Comparison of ENCODE assay signal across 8 cellular contexts in the genomic region with DNA sequence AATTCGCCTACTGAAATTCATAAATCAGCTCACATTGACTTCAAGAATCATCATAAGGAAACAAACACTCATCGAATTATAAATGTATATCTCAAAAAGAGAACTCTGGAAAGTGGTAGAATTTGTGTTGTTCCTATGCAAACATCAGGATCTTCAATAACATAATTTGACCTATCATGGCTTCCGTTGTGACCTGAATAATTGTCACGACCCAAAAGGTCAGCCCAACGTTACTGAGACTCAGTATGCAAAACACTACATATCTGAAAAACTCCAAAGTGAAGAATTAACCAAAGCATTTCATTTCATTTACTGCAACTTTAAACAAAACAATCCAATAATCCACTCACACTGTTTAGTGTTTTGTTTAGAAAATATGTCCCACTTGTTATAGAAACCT. TPM values are rescaled to one million over a fixed set of nuclear protein-coding genes. Genes with fewer than 3 reads are reported as not detected.
A peak's percentile ranks its signal among the peaks of the same experiment; 100 is the strongest.
DNase-seq lines count a peak whose midpoint lies in the region; ATAC-seq, FAIRE-seq and TF ChIP-seq lines count a peak whose summit lies in the region.

No MANE protein-coding gene starts in this region.

- peak overlapping the region; percentile 94 for H3K4me3 Mint-ChIP-seq in stimulated activated naive CD8-positive, alpha-beta T cell treated with anti-CD3 and anti-CD28 coated beads, Interleukin-15, Interleukin-2, amounts not matched to agents 100 ng/mL and 50 ng/mL, for 24 hours
- peak overlapping the region; percentile 96 for H3K4me3 Mint-ChIP-seq in mesothelial cell of epicardium

- TF ChIP-seq EP300 in GM12878 (IDR thresholded peaks at IDR 0.05; ENCODE audit: borderline replicate concordance in 1 of 2, control insufficient read depth in 1 of 2, low read depth in 2 of 2, low read length in 2 of 2), result no peak

- no peaks in the 10 kb centered on the region for H3K9me3 ChIP-seq in GM12878 (replicated peaks; ENCODE audit: control insufficient read depth, insufficient read depth, low read length)

- intact Hi-C loops in GM12878 (cut with micrococcal nuclease; ENCODE audit: unreplicated experiment), result no loop called here

- peak overlapping the region; percentile 60 for H3K4me2 ChIP-seq in GM12878 (ENCODE audit: control insufficient read depth, insufficient read depth)

- no peaks in the 10 kb centered on the region for H3K27me3 Mint-ChIP-seq in stimulated activated naive CD8-positive, alpha-beta T cell treated with anti-CD3 and anti-CD28 coated beads, Interleukin-15, Interleukin-2, amounts not matched to agents 100 ng/mL and 50 ng/mL, for 24 hours
- H3K27me3 Mint-ChIP-seq in mesothelial cell of epicardium (ENCODE audit: low read depth), result no peaks in the 10 kb centered on the region

- SMC1A ChIA-PET in GM12878 (lab: Charles Lee; ENCODE audit: uncharacterized antibody, unreplicated experiment), result interaction anchor here (1.0 to 1.7 kb wide), 4 partner anchors 10 to 39 kb away, joined by 3 to 7 read pairs (median 4); no protein-coding TSS in a partner anchor

- FAIRE-seq in GM12878 (lab: Jason Lieb, UNC), result no peak

- WGBS in GM12878 (ENCODE audit: insufficient coverage, insufficient replicate concordance, low lambda C conversion rate, missing lambda C conversion rate), result 24% methylated on average over 5 of the region's 5 CpGs

- DNase-seq in stimulated activated naive CD8-positive, alpha-beta T cell treated with anti-CD3 and anti-CD28 coated beads, Interleukin-15, Interleukin-2, amounts not matched to agents 100 U/mL and 50 U/mL, for 24 hours, result no peak
- DNase-seq in GM12878 (ENCODE audit: low read depth, low spot score), result no peak
- no peak for DNase-seq in mesothelial cell of epicardium (ENCODE audit: low spot score in 2 of 2, unreplicated experiment in 2 of 2)
- DNase-seq in NCI-H2107 treated with DMSO at 0.1 percent for 48 hours (lab: John Stamatoyannopoulos, UW; ENCODE audit: unreplicated experiment), result no peak
- DNase-seq in NCI-H1092 treated with DMSO at 0.1 percent for 48 hours (lab: John Stamatoyannopoulos, UW), result no peak

- peak overlapping the region; percentile 93 for H3K4me3 ChIP-seq in GM12878

- POLR2A ChIA-PET in GM12878 (lab: Charles Lee), result interaction anchor here (0.5 to 1.6 kb wide), 4 partner anchors 20 to 582 kb away, joined by 3 to 5 read pairs (median 4); no protein-coding TSS in a partner anchor

- no peak for ATAC-seq in stimulated activated naive CD8-positive, alpha-beta T cell treated with anti-CD3 and anti-CD28 coated beads, Interleukin-15, Interleukin-2, amounts not matched to agents 100 U/mL and 50 U/mL, for 24 hours
- ATAC-seq in GM12878 (no peak), GM21528 (IDR thresholded peaks at IDR 0.05; ENCODE audit: low FRiP score, unreplicated experiment) (no peak), HG03025 (IDR thresholded peaks at IDR 0.05; ENCODE audit: low FRiP score, unreplicated experiment) (no peak)

- peak overlapping the region; percentile 94 for H3K27ac Mint-ChIP-seq in stimulated activated naive CD8-positive, alpha-beta T cell treated with anti-CD3 and anti-CD28 coated beads, Interleukin-15, Interleukin-2, amounts not matched to agents 100 ng/mL and 50 ng/mL, for 24 hours
- peak overlapping the region; percentile 99 for H3K27ac Mint-ChIP-seq in mesothelial cell of epicardium

- peak overlapping the region; percentile 95 for H3K27ac ChIP-seq in GM12878 (ENCODE audit: control insufficient read depth, insufficient read depth)

- peaks cover 36% of the 10 kb centered on the region for H3K4me1 Mint-ChIP-seq in stimulated activated naive CD8-positive, alpha-beta T cell treated with anti-CD3 and anti-CD28 coated beads, Interleukin-15, Interleukin-2, amounts not matched to agents 100 ng/mL and 50 ng/mL, for 24 hours (ENCODE audit: low read depth)
- peaks cover 16% of the 10 kb centered on the region for H3K4me1 Mint-ChIP-seq in mesothelial cell of epicardium

- peak overlapping the region; percentile 92 for H3K9ac ChIP-seq in GM12878 (ENCODE audit: control insufficient read depth, insufficient read depth, low read length)

- H3K79me2 ChIP-seq in GM12878 (ENCODE audit: control insufficient read depth, insufficient read depth, low read length), result peaks cover 62% of the 10 kb centered on the region

- no peaks in the 10 kb centered on the region for H3K27me3 ChIP-seq in GM12878 (replicated peaks in 1 of 2; ENCODE audit: control insufficient read depth in 2 of 2, insufficient read depth in 2 of 2, low read length in 1 of 2)

- RAD21 ChIA-PET in GM12878 (lab: Charles Lee; ENCODE audit: unreplicated experiment), result no interaction called here

- TF ChIP-seq CTCF in GM12878 (IDR thresholded peaks at IDR 0.05 in 2 of 3, conservative IDR thresholded peaks at IDR 0.05 in 1 of 3; ENCODE audit: control insufficient read depth in 2 of 3, extremely low read depth in 1 of 3, insufficient read depth in 1 of 3, low read depth in 3 of 3, low read length in 3 of 3) (no peak), mesothelial cell of epicardium (IDR thresholded peaks at IDR 0.05; ENCODE audit: unreplicated experiment) (no peak)

- no peak overlapping the region for H2AFZ ChIP-seq in GM12878 (ENCODE audit: control insufficient read depth, low read depth, low read length)

- in situ Hi-C loops in GM12878 (cut with MboI), result no loop called here

- no peaks in the 10 kb centered on the region for H4K20me1 ChIP-seq in GM12878 (ENCODE audit: control insufficient read depth, insufficient read depth)

- TF ChIP-seq RAD21 in GM12878 (IDR thresholded peaks at IDR 0.05; ENCODE audit: insufficient read depth, low read depth, low read length), result no peak

- H3K36me3 ChIP-seq in GM12878 (ENCODE audit: control insufficient read depth in 2 of 2, insufficient read depth in 2 of 2, low read length in 1 of 2), result no peaks in the 10 kb centered on the region

- H3K4me1 ChIP-seq in GM12878 (ENCODE audit: control insufficient read depth, insufficient read depth, low read length), result peaks cover 17% of the 10 kb centered on the region

- CTCF ChIA-PET in GM12878 (lab: Yijun Ruan, JAX), result interaction anchor here (1.1 kb wide), 1 partner anchor 13 kb away, joined by 4 read pairs; no protein-coding TSS in a partner anchor

- H3K9me3 Mint-ChIP-seq in stimulated activated naive CD8-positive, alpha-beta T cell treated with anti-CD3 and anti-CD28 coated beads, Interleukin-15, Interleukin-2, amounts not matched to agents 100 ng/mL and 50 ng/mL, for 24 hours, result no peaks in the 10 kb centered on the region
- no peaks in the 10 kb centered on the region for H3K9me3 Mint-ChIP-seq in mesothelial cell of epicardium

- no peak for TF ChIP-seq POLR2A in GM12878 (IDR thresholded peaks at IDR 0.05; ENCODE audit: low read depth, low read length)

- H3K36me3 Mint-ChIP-seq in stimulated activated naive CD8-positive, alpha-beta T cell treated with anti-CD3 and anti-CD28 coated beads, Interleukin-15, Interleukin-2, amounts not matched to agents 100 ng/mL and 50 ng/mL, for 24 hours (ENCODE audit: low read depth), result peaks cover 5% of the 10 kb centered on the region
- H3K36me3 Mint-ChIP-seq in mesothelial cell of epicardium, result no peaks in the 10 kb centered on the region

- BruUV-seq in GM12878 (replicated peaks; lab: Mats Ljungman, UMichigan), result no TSS peak

TF ChIP-seq in GM12878, 131 proteins besides CTCF, POLR2A, EP300 and RAD21 (continues in another document):
- TF ChIP-seq NR2C1 (IDR thresholded peaks at IDR 0.05) (peak; percentile 77), MTA2 (IDR thresholded peaks at IDR 0.05; ENCODE audit: low read depth) (no peak)
- TF ChIP-seq, protein P1, sequence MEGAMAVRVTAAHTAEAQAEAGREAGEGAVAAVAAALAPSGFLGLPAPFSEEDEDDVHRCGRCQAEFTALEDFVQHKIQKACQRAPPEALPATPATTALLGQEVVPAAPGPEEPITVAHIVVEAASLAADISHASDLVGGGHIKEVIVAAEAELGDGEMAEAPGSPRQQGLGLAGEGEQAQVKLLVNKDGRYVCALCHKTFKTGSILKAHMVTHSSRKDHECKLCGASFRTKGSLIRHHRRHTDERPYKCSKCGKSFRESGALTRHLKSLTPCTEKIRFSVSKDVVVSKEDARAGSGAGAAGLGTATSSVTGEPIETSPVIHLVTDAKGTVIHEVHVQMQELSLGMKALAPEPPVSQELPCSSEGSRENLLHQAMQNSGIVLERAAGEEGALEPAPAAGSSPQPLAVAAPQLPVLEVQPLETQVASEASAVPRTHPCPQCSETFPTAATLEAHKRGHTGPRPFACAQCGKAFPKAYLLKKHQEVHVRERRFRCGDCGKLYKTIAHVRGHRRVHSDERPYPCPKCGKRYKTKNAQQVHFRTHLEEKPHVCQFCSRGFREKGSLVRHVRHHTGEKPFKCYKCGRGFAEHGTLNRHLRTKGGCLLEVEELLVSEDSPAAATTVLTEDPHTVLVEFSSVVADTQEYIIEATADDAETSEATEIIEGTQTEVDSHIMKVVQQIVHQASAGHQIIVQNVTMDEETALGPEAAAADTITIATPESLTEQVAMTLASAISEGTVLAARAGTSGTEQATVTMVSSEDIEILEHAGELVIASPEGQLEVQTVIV (IDR thresholded peaks at IDR 0.05; ENCODE audit: borderline replicate concordance, partially characterized antibody), result no peak

RNA-seq across cellular contexts. Expression of gene RAPGEF6, which starts 1.2 kb away (rescaled TPM):
- total RNA-seq in GM12878 (2013; cell fraction: nucleolus; rRNA removed), result 184 and 194 TPM in 2 replicates
- total RNA-seq in GM12878 (2014; rRNA removed) (19.5 and 24.1 TPM in 2 replicates), GM12878 (2014; rRNA removed; fragmentation: Illumina TruSeq; extraction: Trizol) (24.0 and 24.9 TPM in 2 replicates), GM12878 (2021) (18.5 and 19.5 TPM in 2 replicates), mesothelial cell of epicardium (26.7 to 29.7 TPM (median 29.0 TPM) in 3 replicates)
- 6.1 TPM for polyA plus RNA-seq in GM12878 (2011; ENCODE audit: low read depth)
- polyA plus RNA-seq in GM12878 (2011; rRNA removed) (18.3 and 23.5 TPM in 2 replicates), GM12878 (2014; fragmentation: Illumina TruSeq; extraction: Trizol) (14.1 and 15.9 TPM in 2 replicates), GM12878 (2014; fragmentation: Nextera tagmentation; extraction: Ambion mirVana) (1 to 10 TPM; 2.9 to 4.9 TPM), GM12878 (2014; rRNA removed) (7.8 and 8.1 TPM in 2 replicates), GM12878 (2016; fragmentation: Nextera tagmentation; extraction: Ambion mirVana) (10 to 100 TPM; 13.3 to 14.3 TPM)
- polyA plus RNA-seq in GM12878 (2011; cell fraction: cytosol; rRNA removed), result 8.8 and 10.4 TPM in 2 replicates
- 20.8 and 23.0 TPM in 2 replicates for polyA plus RNA-seq in GM12878 (2011; cell fraction: nucleus; rRNA removed)
- polyA plus RNA-seq in GM12878 (2012), result 6.8 and 9.5 TPM in 2 replicates
- 78.5 and 126 TPM in 2 replicates for polyA minus RNA-seq in GM12878 (2011; rRNA and poly(A)+ RNA removed)
- 14.2 and 15.8 TPM in 2 replicates for polyA minus RNA-seq in GM12878 (2011; cell fraction: cytosol; rRNA and poly(A)+ RNA removed)
- polyA minus RNA-seq in GM12878 (2011; cell fraction: nucleus; rRNA and poly(A)+ RNA removed), result 58.8 and 80.8 TPM in 2 replicates
